ENCODE assay signal across 18 cellular contexts in genomic region chr14:52000019-52000582, GRCh38.
"Had no signal": no experiment of that assay in that cellular context is flagged by ENCODE, and none has a peak within 500 bp of the region (broad histone marks: within the 10 kb centered on the region; RNA-seq: fewer than 3 reads in every experiment).

No MANE protein-coding gene starts in this region.

- H3K9me3 Mint-ChIP-seq: activated T-cell treated with anti-CD3 and anti-CD28 coated beads, Interleukin-2, amount 50 U/mL, for 4 hours; naive B cell; T-helper 2 cell treated with Interferon-gamma antibody and Interleukin-4, amounts not matched to agents 5 μg/mL and 100 μg/mL, for 36 hours had no signal

- H3K27ac Mint-ChIP-seq: activated CD8-positive, alpha-beta memory T cell treated with anti-CD3 and anti-CD28 coated beads, Interleukin-2, amount 10 ng/mL, durations not matched to agents 7 days and 5 days; activated naive CD8-positive, alpha-beta T cell; naive B cell; T-helper 2 cell treated with Interferon-gamma antibody and Interleukin-4, amounts not matched to agents 5 μg/mL and 100 μg/mL, for 36 hours had no signal

- H3K27me3 Mint-ChIP-seq: activated CD8-positive, alpha-beta memory T cell treated with anti-CD3 and anti-CD28 coated beads, Interleukin-2, amount 10 ng/mL, durations not matched to agents 7 days and 5 days; activated naive CD8-positive, alpha-beta T cell; naive B cell had no signal

- H3K4me3 ChIP-seq: ascending aorta, coronary artery, lower lobe of right lung, spleen, suprapubic skin, upper lobe of right lung had no signal

- DNase-seq: activated CD4-positive, alpha-beta T cell treated with anti-CD3 and anti-CD28 coated beads for 1 hour; activated CD4-positive, alpha-beta T cell treated with anti-CD3 and anti-CD28 coated beads, Interleukin-2, amount 50 U/mL, for 48 hours; activated CD8-positive, alpha-beta memory T cell treated with anti-CD3 and anti-CD28 coated beads, Interleukin-2, amount 10 ng/mL, durations not matched to agents 7 days and 5 days; activated gamma-delta T cell; activated T-cell treated with anti-CD3 and anti-CD28 coated beads, Interleukin-2, amount 50 U/mL, for 4 hours; effector CD8-positive, alpha-beta T cell; hypothalamus; lower lobe of right lung; naive B cell; right cardiac atrium; spleen; stimulated activated naive CD8-positive, alpha-beta T cell treated with anti-CD3 and anti-CD28 coated beads, Interleukin-15, Interleukin-2, amounts not matched to agents 100 U/mL and 50 U/mL, for 24 hours; upper lobe of right lung had no signal

- H3K4me3 Mint-ChIP-seq: activated CD8-positive, alpha-beta memory T cell treated with anti-CD3 and anti-CD28 coated beads, Interleukin-2, amount 10 ng/mL, durations not matched to agents 7 days and 5 days; activated naive CD8-positive, alpha-beta T cell; activated T-cell treated with anti-CD3 and anti-CD28 coated beads, Interleukin-2, amount 50 U/mL, for 4 hours; naive B cell; T-helper 2 cell treated with Interferon-gamma antibody and Interleukin-4, amounts not matched to agents 5 μg/mL and 100 μg/mL, for 36 hours had no signal

- ATAC-seq: activated CD8-positive, alpha-beta memory T cell treated with anti-CD3 and anti-CD28 coated beads, Interleukin-2, amount 10 ng/mL, durations not matched to agents 7 days and 5 days; activated T-cell treated with anti-CD3 and anti-CD28 coated beads, Interleukin-2, amount 50 U/mL, for 4 hours; lower lobe of right lung; right cardiac atrium; stimulated activated naive CD8-positive, alpha-beta T cell treated with anti-CD3 and anti-CD28 coated beads, Interleukin-15, Interleukin-2, amounts not matched to agents 100 U/mL and 50 U/mL, for 24 hours; upper lobe of right lung had no signal
